8 cellular contexts compared by ENCODE assay signal in genomic region chr7:44039800-44040492, GRCh38. TPM values are rescaled to one million over a fixed set of nuclear protein-coding genes. Genes with fewer than 3 reads are reported as not detected.
DNase-seq lines count a peak whose midpoint lies in the region; ATAC-seq and TF ChIP-seq lines count a peak whose summit lies in the region.
"Not testable (repeated sequence)": the region's sequence is repeated elsewhere in the genome, so short reads cannot be mapped to it uniquely, and the experiment has no call there.

No MANE protein-coding gene starts in this region.

- ATAC-seq in GM21723 (IDR thresholded peaks at IDR 0.05; ENCODE audit: unreplicated experiment) (peak; percentile 10), HG03342 (IDR thresholded peaks at IDR 0.05; ENCODE audit: unreplicated experiment) (peak; percentile 6), T-cell (replicated peaks in 1 of 4) (peak; percentile 46 to 56 (median 51))
- ATAC-seq in activated naive CD8-positive, alpha-beta T cell treated with anti-CD3 and anti-CD28 coated beads, Interleukin-2, amount 10 ng/mL, durations not matched to agents 7 days and 5 days (ENCODE audit: low read depth) = peak; percentile 34

- not testable (repeated sequence) for DNase-seq in GM12865 (ENCODE audit: low read depth); T-cell; transverse colon
- DNase-seq in activated naive CD8-positive, alpha-beta T cell treated with anti-CD3 and anti-CD28 coated beads, Interleukin-2, amount 10 ng/mL, durations not matched to agents 7 days and 5 days = peak; percentile 55
- peak; percentile 3 for DNase-seq in left ventricle myocardium inferior
- DNase-seq in ovary = peak in 1 of 5 donors; percentile 43

- CTCF ChIA-PET in T-cell (lab: Charles Lee) = not testable (repeated sequence)

- H3K27me3 Mint-ChIP-seq in T-cell; activated naive CD8-positive, alpha-beta T cell treated with anti-CD3 and anti-CD28 coated beads, Interleukin-2, amount 10 ng/mL, durations not matched to agents 7 days and 5 days: not testable (repeated sequence)

- H3K36me3 Mint-ChIP-seq in T-cell; activated naive CD8-positive, alpha-beta T cell treated with anti-CD3 and anti-CD28 coated beads, Interleukin-2, amount 10 ng/mL, durations not matched to agents 7 days and 5 days: not testable (repeated sequence)

- peak overlapping the region; percentile 51 for H3K4me3 ChIP-seq in GM12865 (ENCODE audit: low read depth, low read length)
- H3K4me3 ChIP-seq in left ventricle myocardium inferior = peak overlapping the region; percentile 61
- peak overlapping the region; percentile 30 for H3K4me3 ChIP-seq in ovary
- peak overlapping the region in 3 of 4 donors; percentile 11 to 43 (median 34) for H3K4me3 ChIP-seq in transverse colon

- H3K27ac ChIP-seq in left ventricle myocardium inferior (replicated peaks) (peak overlapping the region; percentile 55), transverse colon (peak overlapping the region; percentile 33 to 79 (median 70))
- not testable (repeated sequence) for H3K27ac ChIP-seq in ovary

- H3K27ac Mint-ChIP-seq in T-cell = peak overlapping the region; percentile 39 to 58
- H3K27ac Mint-ChIP-seq in activated naive CD8-positive, alpha-beta T cell treated with anti-CD3 and anti-CD28 coated beads, Interleukin-2, amount 10 ng/mL, durations not matched to agents 7 days and 5 days = peak overlapping the region; percentile 83

- TF ChIP-seq CTCF in GM12865 (IDR thresholded peaks at IDR 0.05; ENCODE audit: insufficient read depth, low read depth, low read length, missing control alignments); left ventricle myocardium inferior (IDR thresholded peaks at IDR 0.05; ENCODE audit: borderline replicate concordance); ovary (IDR thresholded peaks at IDR 0.05); transverse colon (IDR thresholded peaks at IDR 0.05): not testable (repeated sequence)

- peaks cover 23% of the 10 kb centered on the region for H3K4me1 ChIP-seq in left ventricle myocardium inferior
- not testable (repeated sequence) for H3K4me1 ChIP-seq in ovary (ENCODE audit: insufficient read depth)
- H3K4me1 ChIP-seq in transverse colon = peaks cover 9 to 23% (median 16%) of the 10 kb centered on the region in 4 donors

- TF ChIP-seq EP300 in ovary (IDR thresholded peaks at IDR 0.05); transverse colon (IDR thresholded peaks at IDR 0.05; ENCODE audit: low read depth): not testable (repeated sequence)

- H3K36me3 ChIP-seq in left ventricle myocardium inferior, ovary, transverse colon: not testable (repeated sequence)

- peak overlapping the region; percentile 50 to 76 (median 74) for H3K4me3 Mint-ChIP-seq in T-cell
- peak overlapping the region; percentile 71 for H3K4me3 Mint-ChIP-seq in activated naive CD8-positive, alpha-beta T cell treated with anti-CD3 and anti-CD28 coated beads, Interleukin-2, amount 10 ng/mL, durations not matched to agents 7 days and 5 days

- POLR2A ChIA-PET in T-cell (lab: Charles Lee); activated naive CD8-positive, alpha-beta T cell treated with anti-CD3 and anti-CD28 coated beads, Interleukin-2, amount 10 ng/mL, durations not matched to agents 7 days and 5 days (lab: Charles Lee): not testable (repeated sequence)

- peaks cover 6 to 23% (median 15%) of the 10 kb centered on the region in 3 donors for H3K4me1 Mint-ChIP-seq in T-cell
- H3K4me1 Mint-ChIP-seq in activated naive CD8-positive, alpha-beta T cell treated with anti-CD3 and anti-CD28 coated beads, Interleukin-2, amount 10 ng/mL, durations not matched to agents 7 days and 5 days = peaks cover 13% of the 10 kb centered on the region

- intact Hi-C loops in left ventricle myocardium inferior (cut with micrococcal nuclease); ovary (cut with DNase I); transverse colon (cut with DNase I; ENCODE audit: low total_unique reads): not testable (repeated sequence)

- not testable (repeated sequence) for H3K27me3 ChIP-seq in left ventricle myocardium inferior (ENCODE audit: low read depth); ovary; transverse colon

- H3K9me3 Mint-ChIP-seq in T-cell; activated naive CD8-positive, alpha-beta T cell treated with anti-CD3 and anti-CD28 coated beads, Interleukin-2, amount 10 ng/mL, durations not matched to agents 7 days and 5 days: not testable (repeated sequence)

- TF ChIP-seq POLR2A in ovary (IDR thresholded peaks at IDR 0.05); transverse colon (IDR thresholded peaks at IDR 0.05): not testable (repeated sequence)

- not testable (repeated sequence) for H3K9me3 ChIP-seq in left ventricle myocardium inferior (replicated peaks); ovary; transverse colon

- WGBS in ovary, 3 donors = 0 to 14% methylated on average over 1 to 18 of the region's 40 CpGs; no CpG with 5 or more reads in 1 of the 3 donors
- WGBS in transverse colon (ENCODE audit: low coverage in 1 of 2), 2 donors = 10% methylated on average over 2 of the region's 40 CpGs; no CpG with 5 or more reads in 1 of the 2 donors

- in situ Hi-C loops in transverse colon (cut with MboI; ENCODE audit: low pct_ligation_motif_present in 1 of 4, low pct_unique_long_range_greater_than_20kb in 1 of 4, low sequenced_read_pairs in 3 of 4) = not testable (repeated sequence)

RNA-seq across cellular contexts. Expression of gene DBNL, which starts 4.6 kb away (rescaled TPM):
- 100 to 1,000 TPM; 101 to 188 (median 156) TPM for total RNA-seq in T-cell
- 100 to 1,000 TPM; 152 to 157 TPM for total RNA-seq in activated naive CD8-positive, alpha-beta T cell treated with anti-CD3 and anti-CD28 coated beads, Interleukin-2, amount 10 ng/mL, durations not matched to agents 7 days and 5 days
- 33.1 TPM for total RNA-seq in left ventricle myocardium inferior
- total RNA-seq in ovary = 10 to 100 TPM; 56.3 to 91.1 (median 70.2) TPM
- polyA plus RNA-seq in ovary = 10 to 100 TPM; 22.0 to 57.7 TPM
- total RNA-seq in transverse colon = 100 to 1,000 TPM in 3 of 4 donors, 10 to 100 TPM in 1; 97.5 to 184 (median 137) TPM

RNA-seq across cellular contexts. Expression of gene PGAM2, which starts 25.4 kb away (rescaled TPM):
- total RNA-seq in T-cell = 1 to 10 TPM; 1.1 to 2.9 (median 1.7) TPM
- 1 to 10 TPM in 1 of 2 experiments, under 1 TPM in 1; 0.74 to 2.1 TPM for total RNA-seq in activated naive CD8-positive, alpha-beta T cell treated with anti-CD3 and anti-CD28 coated beads, Interleukin-2, amount 10 ng/mL, durations not matched to agents 7 days and 5 days
- total RNA-seq in left ventricle myocardium inferior = 671 TPM
- 1 to 10 TPM in 4 of 7 donors, under 1 TPM in 1, not detected in 2; 0.72 to 3.2 (median 1.9) TPM for total RNA-seq in ovary
- 1 to 10 TPM in 1 of 2 donors, under 1 TPM in 1; 0.40 to 1.7 TPM for polyA plus RNA-seq in ovary
- total RNA-seq in transverse colon = 1 to 10 TPM in 1 of 4 donors, not detected in 3; 9.7 TPM

RNA-seq across cellular contexts. Expression of gene SPDYE1, which starts 42.2 kb away (rescaled TPM):
- not detected for total RNA-seq in T-cell
- total RNA-seq in activated naive CD8-positive, alpha-beta T cell treated with anti-CD3 and anti-CD28 coated beads, Interleukin-2, amount 10 ng/mL, durations not matched to agents 7 days and 5 days = under 1 TPM in 1 of 2 experiments, not detected in 1; 0.11 TPM
- not detected for total RNA-seq in left ventricle myocardium inferior
- under 1 TPM in 3 of 7 donors, not detected in 4; 0.10 to 0.17 (median 0.13) TPM for total RNA-seq in ovary
- polyA plus RNA-seq in ovary = under 1 TPM in 1 of 2 donors, not detected in 1; 0.02 TPM
- not detected for total RNA-seq in transverse colon

RNA-seq across cellular contexts. Expression of gene POLM, which starts 42.4 kb away (rescaled TPM):
- 10 to 100 TPM; 39.5 to 81.9 (median 70.7) TPM for total RNA-seq in T-cell
- total RNA-seq in activated naive CD8-positive, alpha-beta T cell treated with anti-CD3 and anti-CD28 coated beads, Interleukin-2, amount 10 ng/mL, durations not matched to agents 7 days and 5 days = 10 to 100 TPM; 51.0 to 54.5 TPM
- total RNA-seq in left ventricle myocardium inferior = 12.4 TPM
- 10 to 100 TPM; 20.9 to 37.3 (median 30.2) TPM for total RNA-seq in ovary
- polyA plus RNA-seq in ovary = 10 to 100 TPM in 1 of 2 donors, 1 to 10 TPM in 1; 5.1 to 24.7 TPM
- total RNA-seq in transverse colon = 100 to 1,000 TPM in 2 of 4 donors, 10 to 100 TPM in 2; 54.3 to 340 (median 81.1) TPM

Comparison
In these comparisons a context has a peak if more than half of its experiments do, and no peak if none do; other contexts are left out.
1. RNA of gene PGAM2, which starts 25.4 kb away (total RNA-seq): 671 TPM in left ventricle myocardium inferior (single experiment); 0.74 to 2.1 TPM in activated naive CD8-positive, alpha-beta T cell treated with anti-CD3 and anti-CD28 coated beads, Interleukin-2, amount 10 ng/mL, durations not matched to agents 7 days and 5 days, 1.1 to 2.9 TPM in T-cell, 0.72 to 3.2 TPM in ovary and 9.7 TPM in transverse colon; every median in the first group is over 10 times any median in the second.
2. Peak in every context shown above with its lines, with median percentiles within 50 percentile points of each other: H3K4me3 ChIP-seq and ATAC-seq.